In the genomic region with DNA sequence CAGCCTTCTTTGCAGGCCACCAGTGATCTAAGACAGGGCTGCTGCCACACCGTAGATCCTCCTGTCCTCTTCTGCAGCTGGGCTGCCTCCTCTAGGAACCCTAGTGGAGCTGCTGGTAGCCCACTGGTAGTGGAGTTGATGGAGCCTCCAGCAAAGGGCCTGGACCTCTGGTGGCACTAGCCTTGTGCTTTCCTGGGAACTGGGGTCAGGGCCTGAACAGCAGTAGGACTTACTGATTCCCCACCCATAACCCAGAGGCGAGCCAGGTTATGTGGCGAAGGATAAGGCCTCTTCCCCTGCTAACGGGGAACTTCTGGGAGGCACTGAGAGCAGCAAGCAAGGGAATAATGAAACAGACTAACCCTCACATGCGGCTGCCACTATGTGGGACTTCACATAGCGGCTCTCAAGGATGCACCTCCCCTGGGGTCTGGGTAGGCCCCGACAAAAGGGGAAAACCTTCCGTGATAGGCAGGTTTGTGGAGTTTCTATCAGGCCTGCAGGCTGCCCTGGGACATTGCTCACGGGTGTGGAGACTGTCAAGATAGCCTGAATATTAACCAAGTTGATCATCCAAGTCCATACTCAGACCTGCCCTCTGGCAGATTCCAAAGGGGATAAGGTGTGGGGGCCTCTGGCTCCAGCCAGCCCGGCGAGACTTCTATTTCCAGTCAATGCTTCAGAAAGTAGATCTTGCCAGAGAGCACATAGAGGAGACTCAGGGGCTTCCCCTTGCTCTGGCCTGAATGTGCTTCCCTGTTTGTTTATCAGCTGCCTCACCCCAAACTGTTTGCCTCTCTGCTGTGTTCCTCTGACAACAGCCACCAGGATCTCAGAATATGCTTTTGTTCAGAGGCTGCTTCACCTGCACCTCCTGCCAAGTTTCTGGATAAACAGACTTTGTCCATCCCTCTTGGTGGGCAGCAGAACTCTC, we compare ENCODE assay signal across 20 cellular contexts. TPM values are rescaled to one million over a fixed set of nuclear protein-coding genes. Genes with fewer than 3 reads are reported as not detected.
DNase-seq lines count a peak whose midpoint lies in the region; ATAC-seq and TF ChIP-seq lines count a peak whose summit lies in the region.
"Had no signal": no experiment of that assay in that cellular context is flagged by ENCODE, and none has a peak within 500 bp of the region (broad histone marks: within the 10 kb centered on the region; RNA-seq: fewer than 3 reads in every experiment).

No MANE protein-coding gene starts in this region.

- 52 to 74% methylated on average over 11 of the region's 11 CpGs for WGBS in heart right ventricle, 2 donors

- no peak overlapping the region for H3K4me3 Mint-ChIP-seq in Caco-2 (ENCODE audit: unreplicated experiment)
- H3K4me3 Mint-ChIP-seq in activated T-cell treated with anti-CD3 and anti-CD28 coated beads, Interleukin-2, amount 50 U/mL, for 24 hours = no peak overlapping the region
- H3K4me3 Mint-ChIP-seq: IgD-negative memory B cell had no signal

- peaks cover 10% of the 10 kb centered on the region for H3K9me3 Mint-ChIP-seq in Caco-2 (ENCODE audit: unreplicated experiment)
- peaks cover 13% of the 10 kb centered on the region for H3K9me3 Mint-ChIP-seq in activated T-cell treated with anti-CD3 and anti-CD28 coated beads, Interleukin-2, amount 50 U/mL, for 24 hours

- H3K4me3 ChIP-seq in heart right ventricle = no peak overlapping the region
- H3K4me3 ChIP-seq in neutrophil (ENCODE audit: low read depth in 1 of 2, low read length in 1 of 2) = peak overlapping the region in 1 of 2 experiments; percentile 1
- no peak overlapping the region for H3K4me3 ChIP-seq in Caco-2 (ENCODE audit: low read depth, low read length)
- H3K4me3 ChIP-seq: lung, Peyer's patch, tibial nerve had no signal

- H3K27ac Mint-ChIP-seq in Caco-2 (ENCODE audit: unreplicated experiment) = no peak overlapping the region
- no peak overlapping the region for H3K27ac Mint-ChIP-seq in activated T-cell treated with anti-CD3 and anti-CD28 coated beads, Interleukin-2, amount 50 U/mL, for 24 hours
- H3K27ac Mint-ChIP-seq: IgD-negative memory B cell had no signal

- TF ChIP-seq CTCF in heart right ventricle (IDR thresholded peaks at IDR 0.05) = no peak
- no peak for TF ChIP-seq CTCF in neutrophil (IDR thresholded peaks at IDR 0.05)
- TF ChIP-seq CTCF in Caco-2 (IDR thresholded peaks at IDR 0.05; ENCODE audit: insufficient read depth in 1 of 2, low read depth in 1 of 2, low read length in 1 of 2, severe bottlenecking in 1 of 2, unreplicated experiment in 1 of 2) = no peak

- intact Hi-C loops in heart right ventricle (cut with DNase I) (no loop called here), Caco-2 (cut with micrococcal nuclease; ENCODE audit: unreplicated experiment) (loop anchor here (5.0 kb wide), 1 partner anchor 519 kb away; no protein-coding TSS in a partner anchor)

- H3K9me3 ChIP-seq in heart right ventricle (peaks cover 0 to 20% (median 12%) of the 10 kb centered on the region in 11 donors), neutrophil (no peaks in the 10 kb centered on the region), Caco-2 (no peaks in the 10 kb centered on the region)
- H3K9me3 ChIP-seq: Peyer's patch had no signal

- H3K36me3 ChIP-seq in heart right ventricle (no peaks in the 10 kb centered on the region), neutrophil (peaks cover 26% of the 10 kb centered on the region), Caco-2 (ENCODE audit: control insufficient read depth, insufficient read depth, low read length) (no peaks in the 10 kb centered on the region)
- H3K36me3 ChIP-seq: Peyer's patch had no signal

- POLR2A ChIA-PET in Caco-2 (lab: Charles Lee) = no interaction called here

- DNase-seq in CD1c-positive myeloid dendritic cell (ENCODE audit: extremely low spot score) (peak; percentile 43), NCI-H69 (lab: John Stamatoyannopoulos, UW) (peak; percentile 87), heart right ventricle (peak in 1 of 2 donors; percentile 29), NCI-H226 (no peak), Caco-2 (no peak)
- no peak for DNase-seq in activated T-cell treated with anti-CD3 and anti-CD28 coated beads, Interleukin-2, amount 50 U/mL, for 24 hours
- DNase-seq: activated CD4-positive, CD25-positive, alpha-beta regulatory T cell; activated naive CD4-positive, alpha-beta T cell treated with anti-CD3 and anti-CD28 coated beads, Interleukin-2, amount 50 U/mL, for 16 hours; DMS53; NCI-H1105; NCI-H510A treated with DMSO at 0.1 percent for 48 hours; stimulated activated CD8-positive, alpha-beta memory T cell treated with anti-CD3 and anti-CD28 coated beads, Interleukin-4, amount 100 ng/mL, for 48 hours had no signal

- H3K27me3 ChIP-seq in heart right ventricle = no peaks in the 10 kb centered on the region
- H3K27me3 ChIP-seq in neutrophil = no peaks in the 10 kb centered on the region
- H3K27me3 ChIP-seq in Caco-2 (replicated peaks; ENCODE audit: control insufficient read depth, insufficient read depth, low read length) = no peaks in the 10 kb centered on the region
- H3K27me3 ChIP-seq: Peyer's patch, tibial nerve had no signal

- no peaks in the 10 kb centered on the region for H3K36me3 Mint-ChIP-seq in Caco-2 (ENCODE audit: insufficient read depth, unreplicated experiment)
- H3K36me3 Mint-ChIP-seq in activated T-cell treated with anti-CD3 and anti-CD28 coated beads, Interleukin-2, amount 50 U/mL, for 24 hours (ENCODE audit: low read depth) = peaks cover 3% of the 10 kb centered on the region

- no TSS peak for BruUV-seq in Caco-2 (replicated peaks; lab: Mats Ljungman, UMichigan)

- H3K4me1 ChIP-seq in heart right ventricle (peaks cover 8 to 30% (median 22%) of the 10 kb centered on the region in 9 donors), neutrophil (ENCODE audit: control insufficient read depth in 1 of 2, insufficient read depth in 1 of 2, low read depth in 1 of 2, low read length in 1 of 2) (peaks cover 57 to 61% of the 10 kb centered on the region in 2 experiments), Caco-2 (peaks cover 18% of the 10 kb centered on the region)

- H3K4me1 Mint-ChIP-seq in Caco-2 (ENCODE audit: low read depth, unreplicated experiment) = peaks cover 12% of the 10 kb centered on the region
- H3K4me1 Mint-ChIP-seq in activated T-cell treated with anti-CD3 and anti-CD28 coated beads, Interleukin-2, amount 50 U/mL, for 24 hours (ENCODE audit: low read depth) = peaks cover 10% of the 10 kb centered on the region
- H3K4me1 Mint-ChIP-seq: IgD-negative memory B cell had no signal

- ATAC-seq in heart right ventricle (peak; percentile 52 to 89 (median 74)), HG02623 (IDR thresholded peaks at IDR 0.05; ENCODE audit: unreplicated experiment) (no peak)
- ATAC-seq: sciatic nerve had no signal

- H3K27ac ChIP-seq in heart right ventricle (peak overlapping the region; percentile 36 to 78 (median 69)), neutrophil (peak overlapping the region; percentile 74)
- H3K27ac ChIP-seq: tibial nerve had no signal

- CTCF ChIA-PET in Caco-2 (lab: Charles Lee) = no interaction called here

- H3K27me3 Mint-ChIP-seq in Caco-2 (ENCODE audit: insufficient read depth, unreplicated experiment) = no peaks in the 10 kb centered on the region
- H3K27me3 Mint-ChIP-seq in activated T-cell treated with anti-CD3 and anti-CD28 coated beads, Interleukin-2, amount 50 U/mL, for 24 hours = peaks cover 5% of the 10 kb centered on the region

RNA-seq across cellular contexts. Expression of a gene that starts 7.4 kb away (rescaled TPM):
- total RNA-seq in heart right ventricle = 1 to 10 TPM in 8 of 10 donors, under 1 TPM in 2; 0.39 to 9.0 (median 2.1) TPM
- polyA plus RNA-seq in heart right ventricle = 1 to 10 TPM in 1 of 2 donors, under 1 TPM in 1; 0.51 to 2.7 TPM
- total RNA-seq in Caco-2 (2022) = 1.5 and 1.7 TPM in 2 replicates
- polyA plus RNA-seq: IgD-negative memory B cell had no signal

RNA-seq across cellular contexts. Expression of a gene that starts 44.1 kb away (rescaled TPM):
- total RNA-seq in heart right ventricle (1 to 10 TPM; 2.1 to 8.7 (median 3.4) TPM), Caco-2 (2022) (not detected in 2 replicates)
- polyA plus RNA-seq in heart right ventricle = 10 to 100 TPM in 1 of 2 donors, 1 to 10 TPM in 1; 3.4 to 15.3 TPM
- polyA plus RNA-seq: IgD-negative memory B cell, neural cell had no signal

Comparison
In these comparisons a context has a peak if more than half of its experiments do, and no peak if none do; other contexts are left out.
1. DNase-seq: peak in CD1c-positive myeloid dendritic cell (single experiment) and NCI-H69 (single experiment); none in NCI-H226 (single experiment), Caco-2 (0 of 2) and activated T-cell treated with anti-CD3 and anti-CD28 coated beads, Interleukin-2, amount 50 U/mL, for 24 hours (single experiment).